In the genomic region with DNA sequence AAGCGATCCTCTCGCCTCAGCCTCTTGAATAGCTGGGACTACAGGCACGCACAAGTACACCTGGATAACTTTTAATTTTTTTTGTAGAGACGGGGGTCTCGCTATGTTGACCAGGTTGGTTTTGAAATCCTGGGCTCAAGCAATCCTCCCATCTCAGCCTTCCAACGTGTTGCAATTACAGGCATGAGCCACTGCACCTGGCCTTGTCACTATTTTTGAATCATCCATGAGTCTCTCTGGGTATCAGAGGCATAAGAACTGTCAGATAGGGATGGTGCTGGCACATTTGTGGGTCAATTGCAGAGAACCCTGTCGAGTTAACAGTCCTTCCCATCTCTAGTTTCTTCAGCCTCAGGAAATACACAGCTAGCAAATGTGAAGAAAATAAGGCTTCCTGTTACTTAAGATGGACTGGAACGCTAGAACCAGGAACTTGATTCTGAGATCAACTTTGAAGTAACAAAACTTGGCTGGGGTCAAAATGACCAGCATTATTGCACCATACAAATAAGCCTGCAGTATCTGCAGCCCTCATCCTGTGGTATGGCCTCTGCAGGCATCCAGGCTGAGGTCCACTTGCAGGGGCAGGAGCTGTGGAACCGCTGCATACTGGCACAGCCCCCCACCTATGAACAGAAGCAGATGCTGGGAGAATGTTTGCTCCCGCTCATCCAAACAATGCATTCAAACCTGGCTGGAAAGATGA, we compare ENCODE assay signal across 11 cellular contexts.
DNase-seq lines count a peak whose midpoint lies in the region; TF ChIP-seq lines count a peak whose summit lies in the region.
"Had no signal": no experiment of that assay in that cellular context is flagged by ENCODE, and none has a peak within 500 bp of the region (broad histone marks: within the 10 kb centered on the region; RNA-seq: fewer than 3 reads in every experiment).

No MANE protein-coding gene starts in this region.

- peaks cover 3 to 9% of the 10 kb centered on the region in 2 experiments for H3K4me1 Mint-ChIP-seq in H9
- H3K4me1 Mint-ChIP-seq: CD8-positive, alpha-beta memory T cell had no signal

- H3K36me3 ChIP-seq in MM.1S (replicated peaks; ENCODE audit: insufficient read depth, low read length): no peaks in the 10 kb centered on the region
- no peaks in the 10 kb centered on the region for H3K36me3 ChIP-seq in liver (ENCODE audit: control insufficient read depth in 4 of 4, insufficient read depth in 3 of 4, low read depth in 1 of 4, low read length in 3 of 4)
- H3K36me3 ChIP-seq: suprapubic skin had no signal

- H3K23me2 ChIP-seq in H9 (ENCODE audit: insufficient read length, low read depth, low read length, poor library complexity, severe bottlenecking): no peaks in the 10 kb centered on the region

- H3K4ac ChIP-seq in H9 (ENCODE audit: low read depth, low read length): no peak overlapping the region

- H3K27ac Mint-ChIP-seq in H9: no peak overlapping the region
- H3K27ac Mint-ChIP-seq: CD8-positive, alpha-beta memory T cell; HFFc6 had no signal

- no peak overlapping the region for H3K14ac ChIP-seq in H9 (ENCODE audit: insufficient read depth, low read length)

- H2BK5ac ChIP-seq in H9 (ENCODE audit: insufficient read length, low read length): no peak overlapping the region

- H3K4me3 ChIP-seq in AG10803 (ENCODE audit: low read length): no peak overlapping the region
- no peak overlapping the region for H3K4me3 ChIP-seq in MM.1S (ENCODE audit: low read length)
- H3K4me3 ChIP-seq in liver (ENCODE audit: low read depth in 1 of 3, low read length in 3 of 3): no peak overlapping the region
- H3K4me3 ChIP-seq: suprapubic skin had no signal

- H4K20me1 ChIP-seq in MM.1S (ENCODE audit: insufficient read depth, low read length) (no peaks in the 10 kb centered on the region), H9 (ENCODE audit: control insufficient read depth, insufficient read depth, insufficient read length) (no peaks in the 10 kb centered on the region)

- no peak overlapping the region for H3K18ac ChIP-seq in H9 (ENCODE audit: insufficient read length, low read depth, low read length)

- TF ChIP-seq CTCF in AG10803 (conservative IDR thresholded peaks at IDR 0.05; ENCODE audit: low read length): no peak
- no peak for TF ChIP-seq CTCF in MM.1S (IDR thresholded peaks at IDR 0.05; ENCODE audit: low read length)
- peak; percentile 5 for TF ChIP-seq CTCF in liver (IDR thresholded peaks at IDR 0.05; ENCODE audit: low read depth, low read length, missing input control)
- no peak for TF ChIP-seq CTCF in GM20000 (IDR thresholded peaks at IDR 0.05; ENCODE audit: extremely low read depth, missing control alignments)
- no peak for TF ChIP-seq CTCF in H9 (conservative IDR thresholded peaks at IDR 0.05)

- H3K9me3 ChIP-seq in MM.1S (replicated peaks; ENCODE audit: insufficient read depth, low read length) (no peaks in the 10 kb centered on the region), liver (ENCODE audit: control insufficient read depth in 4 of 4, low read length in 3 of 4) (no peaks in the 10 kb centered on the region), H9 (ENCODE audit: control insufficient read depth, low read depth, low read length) (no peaks in the 10 kb centered on the region)
- H3K9me3 ChIP-seq: suprapubic skin had no signal

- peaks cover 0 to 8% of the 10 kb centered on the region in 2 experiments; a peak in 3 of 5 replicates for H3K9me3 Mint-ChIP-seq in H9
- H3K9me3 Mint-ChIP-seq: CD8-positive, alpha-beta memory T cell; HFFc6 had no signal

- H3K4me1 ChIP-seq in MM.1S (ENCODE audit: low read length) (peaks cover 20% of the 10 kb centered on the region), liver (ENCODE audit: control insufficient read depth in 4 of 4, insufficient read depth in 4 of 4, low read length in 3 of 4) (peaks cover 6 to 53% (median 39%) of the 10 kb centered on the region in 4 donors), H9 (ENCODE audit: insufficient read depth, low read length) (no peaks in the 10 kb centered on the region)

- no peaks in the 10 kb centered on the region for H3K79me1 ChIP-seq in H9 (ENCODE audit: insufficient read depth, low read depth, low read length, poor library complexity, severe bottlenecking)

- H3K36me3 Mint-ChIP-seq in H9 (ENCODE audit: insufficient read depth in 1 of 3, low read depth in 3 of 3): peaks cover 0 to 5% (median 2%) of the 10 kb centered on the region in 3 experiments; a peak in 3 of 7 replicates
- H3K36me3 Mint-ChIP-seq: CD8-positive, alpha-beta memory T cell had no signal

- H2BK20ac ChIP-seq in H9 (ENCODE audit: low read depth, low read length, poor library complexity, severe bottlenecking): no peak overlapping the region

- H3K27ac ChIP-seq in MM.1S (ENCODE audit: low read length) (no peak overlapping the region), liver (ENCODE audit: low read depth in 1 of 2, low read length in 2 of 2) (peak overlapping the region; percentile 43 to 64), H9 (ENCODE audit: insufficient read length, low read depth, low read length) (no peak overlapping the region)

- no peaks in the 10 kb centered on the region for H3K79me2 ChIP-seq in MM.1S (ENCODE audit: low read length)
- no peaks in the 10 kb centered on the region for H3K79me2 ChIP-seq in H9 (ENCODE audit: insufficient read depth, low read length)

- H3K56ac ChIP-seq in H9 (ENCODE audit: insufficient read length, low read depth, low read length): no peak overlapping the region

- no peak overlapping the region for H3K9ac ChIP-seq in MM.1S (ENCODE audit: low read length)
- H3K9ac ChIP-seq in liver (ENCODE audit: low read depth in 1 of 2, low read length in 2 of 2): peak overlapping the region in 1 of 2 donors; percentile 10
- H3K9ac ChIP-seq in H9 (ENCODE audit: extremely low read depth, insufficient read length, low read length): no peak overlapping the region

- H2AFZ ChIP-seq in MM.1S (ENCODE audit: low read length): 0 out of 2 replicates have a peak overlapping the region, but pooled peaks have one; percentile 2
- H2AFZ ChIP-seq in H9 (ENCODE audit: low read length): no peak overlapping the region

- H2BK120ac ChIP-seq in H9 (ENCODE audit: low read depth, low read length, poor library complexity, severe bottlenecking): no peak overlapping the region

- peak in 1 of 2 donors; percentile 35 for TF ChIP-seq RAD21 in liver (IDR thresholded peaks at IDR 0.05)

- no peaks in the 10 kb centered on the region for H3F3A ChIP-seq in MM.1S (ENCODE audit: insufficient read depth, low read length)

- no peak overlapping the region for H3K23ac ChIP-seq in H9 (ENCODE audit: insufficient read length, low read depth, low read length)

- H4K8ac ChIP-seq in H9 (replicated peaks; ENCODE audit: insufficient read length, low read depth, low read length): no peak overlapping the region

- H3K27me3 Mint-ChIP-seq in H9 (ENCODE audit: low read depth): peaks cover 7% of the 10 kb centered on the region

- H3K4me2 ChIP-seq in MM.1S (ENCODE audit: low read depth, low read length) (no peak overlapping the region), H9 (ENCODE audit: insufficient read depth, insufficient read length, low read length) (no peak overlapping the region)

- DNase-seq in AG10803 (ENCODE audit: low read depth): peak; percentile 47
- no peak for DNase-seq in MM.1S
- DNase-seq in amniotic epithelial cell (ENCODE audit: low read depth): peak; percentile 36
- no peak for DNase-seq in COLO829 (ENCODE audit: low spot score)
- no peak for DNase-seq in GM20000 (ENCODE audit: low spot score)
- no peak for DNase-seq in H9
- no peak for DNase-seq in activated naive CD4-positive, alpha-beta T cell (lab: John Stamatoyannopoulos, UW)

- no peak overlapping the region for H2BK15ac ChIP-seq in H9 (ENCODE audit: low read depth, low read length)

- H3T11ph ChIP-seq in H9 (ENCODE audit: low read length): no peak overlapping the region

- H4K5ac ChIP-seq in H9 (ENCODE audit: insufficient read length, low read depth, low read length): no peak overlapping the region

- no peak overlapping the region for H4K91ac ChIP-seq in H9 (ENCODE audit: insufficient read length, low read depth, low read length)

- 60% methylated on average over 10 of the region's 10 CpGs for WGBS in liver
- no CpG with 5 or more reads among the region's 10 CpGs for WGBS in H9 (ENCODE audit: extremely low coverage, insufficient read length, low lambda C conversion rate)

- H3K4me3 Mint-ChIP-seq in H9: no peak overlapping the region
- H3K4me3 Mint-ChIP-seq: CD8-positive, alpha-beta memory T cell; HFFc6 had no signal

- no peak overlapping the region for H2BK12ac ChIP-seq in H9 (ENCODE audit: insufficient read length, low read depth, low read length)

- H3K9me2 ChIP-seq in MM.1S (replicated peaks; ENCODE audit: insufficient read depth, low read length): no peaks in the 10 kb centered on the region

- no peaks in the 10 kb centered on the region for H3K27me3 ChIP-seq in MM.1S (replicated peaks; ENCODE audit: insufficient read depth, low read length)
- no peaks in the 10 kb centered on the region for H3K27me3 ChIP-seq in liver (ENCODE audit: control insufficient read depth in 4 of 4, insufficient read depth in 4 of 4, low read length in 3 of 4)
- no peaks in the 10 kb centered on the region for H3K27me3 ChIP-seq in H9 (ENCODE audit: insufficient read depth, low read length)
- H3K27me3 ChIP-seq: suprapubic skin had no signal

- H2AK5ac ChIP-seq in H9 (ENCODE audit: insufficient read length, low read length): no peak overlapping the region

TF ChIP-seq in liver, 16 proteins besides CTCF, POLR2A, EP300 and RAD21 (continues in another document):
- TF ChIP-seq EGR1 (IDR thresholded peaks at IDR 0.05; ENCODE audit: low read depth in 2 of 2): no peak
- TF ChIP-seq, protein P1, sequence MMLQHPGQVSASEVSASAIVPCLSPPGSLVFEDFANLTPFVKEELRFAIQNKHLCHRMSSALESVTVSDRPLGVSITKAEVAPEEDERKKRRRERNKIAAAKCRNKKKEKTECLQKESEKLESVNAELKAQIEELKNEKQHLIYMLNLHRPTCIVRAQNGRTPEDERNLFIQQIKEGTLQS (IDR thresholded peaks at IDR 0.05): no peak
- no peak for TF ChIP-seq GABPA (IDR thresholded peaks at IDR 0.05 in 1 of 2, conservative IDR thresholded peaks at IDR 0.05 in 1 of 2)

Comparison
In these comparisons a context has a peak if more than half of its experiments do, and no peak if none do; other contexts are left out.
1. DNase-seq: peak in AG10803 (single experiment) and amniotic epithelial cell (single experiment); none in MM.1S (single experiment), COLO829 (single experiment), GM20000 (single experiment), H9 (single experiment) and activated naive CD4-positive, alpha-beta T cell (0 of 4).
2. H3K27ac ChIP-seq: peak in liver (2 of 2); none in MM.1S (single experiment) and H9 (single experiment).